Comparison of ENCODE assay signal across 8 cellular contexts in the genomic region with DNA sequence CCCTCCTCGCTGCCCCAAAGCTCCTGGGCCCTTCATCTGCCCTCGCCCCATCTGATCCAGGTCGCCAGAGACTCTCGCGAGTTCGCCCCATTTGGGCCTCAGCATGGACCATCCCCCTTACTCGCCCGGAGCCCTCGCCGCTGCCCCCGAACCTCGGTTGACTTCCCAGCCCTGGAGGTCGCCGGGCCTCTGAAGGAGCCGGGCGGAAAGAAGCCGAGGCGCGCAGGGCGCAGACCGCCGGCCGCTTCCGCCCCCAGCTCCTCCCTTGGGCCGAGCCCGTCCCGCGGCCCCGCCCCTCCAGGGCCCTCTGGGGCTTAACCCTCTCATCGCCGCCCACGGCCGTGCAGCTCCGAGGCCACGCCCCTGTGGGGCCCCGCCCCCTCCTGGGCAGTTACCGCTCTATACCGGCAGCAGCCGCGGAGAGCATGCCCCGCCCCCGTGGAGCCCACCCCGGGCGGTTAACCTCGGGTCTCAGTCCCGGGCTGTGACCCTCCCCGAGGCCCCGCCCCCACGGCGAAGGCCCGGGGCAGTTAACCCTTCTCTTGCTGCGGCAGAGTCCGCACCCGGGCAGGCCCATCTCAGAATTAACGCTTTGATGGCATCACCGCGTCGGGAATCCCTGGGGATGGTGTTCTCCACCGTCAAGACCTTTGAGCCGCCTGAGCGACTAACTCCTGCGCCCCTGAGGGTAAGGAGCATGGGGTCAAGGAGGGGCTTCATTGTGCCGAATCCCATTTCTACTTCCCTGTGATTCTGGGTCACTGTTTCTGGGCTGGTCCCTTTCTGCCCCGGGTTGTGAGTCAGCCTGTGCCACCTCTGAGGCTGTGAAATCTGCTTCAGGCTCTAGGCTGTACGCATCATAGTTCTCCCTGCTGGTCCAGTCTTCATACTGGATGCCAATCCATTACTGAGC. TPM values are rescaled to one million over a fixed set of nuclear protein-coding genes. Genes with fewer than 3 reads are reported as not detected.
DNase-seq lines count a peak whose midpoint lies in the region; ATAC-seq and TF ChIP-seq lines count a peak whose summit lies in the region.

SPSB2 (minus strand) TSS at position 210 of the 913 bp plus-strand sequence. CDS start 402 bp downstream, outside the sequence.

- H3K27me3 ChIP-seq in ascending aorta (no peaks in the 10 kb centered on the region), rectal smooth muscle tissue (ENCODE audit: control insufficient read depth, insufficient read depth, low read length) (no peaks in the 10 kb centered on the region), vagina (no peaks in the 10 kb centered on the region)

- H3K36me3 ChIP-seq in ascending aorta (peaks cover 17 to 19% of the 10 kb centered on the region in 2 donors), rectal smooth muscle tissue (ENCODE audit: control insufficient read depth, insufficient read depth, low read length) (peaks cover 19% of the 10 kb centered on the region), vagina (peaks cover 0 to 14% of the 10 kb centered on the region in 2 donors)

- TF ChIP-seq CTCF in ascending aorta (IDR thresholded peaks at IDR 0.05) (no peak), vagina (IDR thresholded peaks at IDR 0.05) (no peak)

- H3K9me3 Mint-ChIP-seq in T-helper 2 cell treated with Interferon-gamma antibody and Interleukin-4, amounts not matched to agents 5 μg/mL and 100 μg/mL, for 36 hours = no peaks in the 10 kb centered on the region

- peak within 1 kb of the TSS; percentile 88 for H3K27ac Mint-ChIP-seq in T-helper 2 cell treated with Interferon-gamma antibody and Interleukin-4, amounts not matched to agents 5 μg/mL and 100 μg/mL, for 36 hours

- peak within 1 kb of the TSS; percentile 93 for H3K4me3 Mint-ChIP-seq in T-helper 2 cell treated with Interferon-gamma antibody and Interleukin-4, amounts not matched to agents 5 μg/mL and 100 μg/mL, for 36 hours

- H3K4me3 ChIP-seq in ascending aorta (peak within 1 kb of the TSS; percentile 82 to 90), rectal smooth muscle tissue (ENCODE audit: low read length) (peak within 1 kb of the TSS; percentile 95), vagina (peak within 1 kb of the TSS; percentile 67 to 70)

- H3K4me1 ChIP-seq in ascending aorta = peaks cover 13 to 28% of the 10 kb centered on the region in 2 donors
- peaks cover 18% of the 10 kb centered on the region for H3K4me1 ChIP-seq in rectal smooth muscle tissue (ENCODE audit: control insufficient read depth, insufficient read depth, low read length)
- H3K4me1 ChIP-seq in vagina = peaks cover 34% of the 10 kb centered on the region

- H3K9me3 ChIP-seq in ascending aorta (no peaks in the 10 kb centered on the region), vagina (no peaks in the 10 kb centered on the region)

- H3K36me3 Mint-ChIP-seq in T-helper 2 cell treated with Interferon-gamma antibody and Interleukin-4, amounts not matched to agents 5 μg/mL and 100 μg/mL, for 36 hours (ENCODE audit: low read depth) = peaks cover 50% of the 10 kb centered on the region

- no peaks in the 10 kb centered on the region for H3K27me3 Mint-ChIP-seq in T-helper 2 cell treated with Interferon-gamma antibody and Interleukin-4, amounts not matched to agents 5 μg/mL and 100 μg/mL, for 36 hours (ENCODE audit: low read depth)

- peak within 1 kb of the TSS; percentile 85 to 92 for H3K27ac ChIP-seq in ascending aorta
- H3K27ac ChIP-seq in rectal smooth muscle tissue (ENCODE audit: low read depth, low read length) = peak within 1 kb of the TSS; percentile 88
- peak within 1 kb of the TSS; percentile 86 for H3K27ac ChIP-seq in vagina

- H3K4me1 Mint-ChIP-seq in T-helper 2 cell treated with Interferon-gamma antibody and Interleukin-4, amounts not matched to agents 5 μg/mL and 100 μg/mL, for 36 hours (ENCODE audit: low read depth) = peaks cover 45% of the 10 kb centered on the region

- DNase-seq in NCI-H2029 treated with DMSO at 0.1 percent for 48 hours (lab: John Stamatoyannopoulos, UW) (peak; percentile 69), ascending aorta (ENCODE audit: low spot score in 2 of 2) (peak; percentile 85 to 99), hepatic stellate cell (ENCODE audit: low spot score) (peak; percentile 95), vagina (ENCODE audit: extremely low spot score in 2 of 2) (peak in 1 of 2 donors; percentile 93)
- peak; percentile 99 for DNase-seq in T-helper 2 cell treated with Interferon-gamma antibody and Interleukin-4, amounts not matched to agents 5 μg/mL and 100 μg/mL, for 36 hours (ENCODE audit: low spot score)

- peak; percentile 67 for ATAC-seq in GM18505 (IDR thresholded peaks at IDR 0.05; ENCODE audit: unreplicated experiment)
- peak; percentile 67 for ATAC-seq in HG02981 (IDR thresholded peaks at IDR 0.05; ENCODE audit: unreplicated experiment)

- TF ChIP-seq POLR2A in GM18505 (IDR thresholded peaks at IDR 0.05; ENCODE audit: borderline replicate concordance, extremely low read depth, insufficient read depth, insufficient read length) (peak; percentile 72), vagina (IDR thresholded peaks at IDR 0.05) (peak in 1 of 2 donors; percentile 63)

- intact Hi-C loops in ascending aorta (cut with DNase I) (loop anchor here (1.0 to 5.0 kb wide), 5 partner anchors 18 to 234 kb away; partner anchors contain the start of genes C1RL, CDCA3, LRRC23 and RNU7-1), vagina (cut with DNase I) (no loop called here)

- peak within 1 kb of the TSS; percentile 94 for H3K9ac ChIP-seq in rectal smooth muscle tissue (ENCODE audit: low read length)

RNA-seq across cellular contexts. Expression of gene SPSB2, which starts in this region (rescaled TPM):
- total RNA-seq in ascending aorta = 14.5 TPM
- 3.2 TPM for total RNA-seq in vagina
